In the genomic region with DNA sequence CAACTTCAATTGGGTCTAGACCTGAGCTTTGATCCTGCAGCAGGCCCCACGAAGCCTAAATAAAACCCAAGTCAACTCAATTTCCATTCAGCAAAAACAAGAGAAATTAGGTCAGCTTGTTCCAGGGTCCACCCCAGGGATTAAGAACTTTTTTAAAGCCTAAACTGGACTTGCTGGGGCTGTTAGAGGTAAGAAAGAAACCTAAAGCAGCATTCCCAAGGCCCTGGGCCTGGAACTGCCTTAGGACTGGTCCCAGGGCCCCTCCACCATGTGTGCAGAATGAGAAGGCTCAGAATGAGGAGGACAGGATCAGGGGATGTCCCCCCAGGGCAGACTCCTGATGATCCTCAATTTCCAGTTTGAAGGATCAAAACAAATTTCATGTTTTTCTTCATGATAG, we compare ENCODE assay signal across 17 cellular contexts.
"Had no signal": no experiment of that assay in that cellular context is flagged by ENCODE, and none has a peak within 500 bp of the region (broad histone marks: within the 10 kb centered on the region; RNA-seq: fewer than 3 reads in every experiment).

No MANE protein-coding gene starts in this region.

- ATAC-seq: activated CD4-positive, alpha-beta T cell treated with anti-CD3 and anti-CD28 coated beads for 36 hours; stimulated activated naive CD8-positive, alpha-beta T cell treated with anti-CD3 and anti-CD28 coated beads, Interleukin-15, Interleukin-2, amounts not matched to agents 100 U/mL and 50 U/mL, for 24 hours; T-cell had no signal

- H3K4me1 ChIP-seq: breast epithelium had no signal

- H3K36me3 ChIP-seq: breast epithelium, suprapubic skin had no signal

- DNase-seq: activated CD4-positive, alpha-beta memory T cell treated with anti-CD3 and anti-CD28 coated beads, Interleukin-2, amount 10 ng/mL, durations not matched to agents 7 days and 5 days; activated CD4-positive, alpha-beta T cell treated with anti-CD3 and anti-CD28 coated beads for 36 hours; activated gamma-delta T cell; activated naive CD8-positive, alpha-beta T cell treated with anti-CD3 and anti-CD28 coated beads for 36 hours; activated T-cell treated with anti-CD3 and anti-CD28 coated beads, Interleukin-2, amount 50 U/mL, for 48 hours; aorta; effector CD8-positive, alpha-beta T cell; foreskin melanocyte; stimulated activated CD4-positive, alpha-beta T cell treated with anti-CD3 and anti-CD28 coated beads, Interleukin-4, amount 100 ng/mL, for 1 hour; stimulated activated CD8-positive, alpha-beta memory T cell treated with anti-CD3 and anti-CD28 coated beads, Interleukin-4, amount 100 ng/mL, for 48 hours; stimulated activated naive CD8-positive, alpha-beta T cell treated with anti-CD3 and anti-CD28 coated beads, Interleukin-15, Interleukin-2, amounts not matched to agents 100 U/mL and 50 U/mL, for 24 hours; T-cell; T1000 had no signal

- H3K27ac ChIP-seq: breast epithelium, suprapubic skin, VCaP had no signal

- H3K4me3 Mint-ChIP-seq: activated CD4-positive, alpha-beta memory T cell treated with anti-CD3 and anti-CD28 coated beads, Interleukin-2, amount 10 ng/mL, durations not matched to agents 7 days and 5 days; activated CD4-positive, alpha-beta T cell treated with anti-CD3 and anti-CD28 coated beads for 36 hours; activated naive CD8-positive, alpha-beta T cell treated with anti-CD3 and anti-CD28 coated beads for 36 hours; mesothelial cell of epicardium; T-cell had no signal

- H3K27me3 ChIP-seq: breast epithelium, suprapubic skin had no signal

- H3K9me3 Mint-ChIP-seq: activated CD4-positive, alpha-beta memory T cell treated with anti-CD3 and anti-CD28 coated beads, Interleukin-2, amount 10 ng/mL, durations not matched to agents 7 days and 5 days; mesothelial cell of epicardium; T-cell had no signal

- H3K36me3 Mint-ChIP-seq: mesothelial cell of epicardium, T-cell had no signal

- H3K4me3 ChIP-seq: breast epithelium, suprapubic skin had no signal

- H3K9me3 ChIP-seq: breast epithelium, suprapubic skin had no signal

- H3K27ac Mint-ChIP-seq: activated CD4-positive, alpha-beta memory T cell treated with anti-CD3 and anti-CD28 coated beads, Interleukin-2, amount 10 ng/mL, durations not matched to agents 7 days and 5 days; activated CD4-positive, alpha-beta T cell treated with anti-CD3 and anti-CD28 coated beads for 36 hours; activated naive CD8-positive, alpha-beta T cell treated with anti-CD3 and anti-CD28 coated beads for 36 hours; mesothelial cell of epicardium had no signal

- H3K27me3 Mint-ChIP-seq: activated CD4-positive, alpha-beta memory T cell treated with anti-CD3 and anti-CD28 coated beads, Interleukin-2, amount 10 ng/mL, durations not matched to agents 7 days and 5 days; activated CD4-positive, alpha-beta T cell treated with anti-CD3 and anti-CD28 coated beads for 36 hours; activated naive CD8-positive, alpha-beta T cell treated with anti-CD3 and anti-CD28 coated beads for 36 hours; T-cell had no signal
